In genomic region chr3:38650248-38650940, GRCh38 we compare ENCODE assay signal across 7 cellular contexts. TPM values are rescaled to one million over a fixed set of nuclear protein-coding genes. Genes with fewer than 3 reads are reported as not detected.
DNase-seq lines count a peak whose midpoint lies in the region; ATAC-seq and TF ChIP-seq lines count a peak whose summit lies in the region.

No MANE protein-coding gene starts in this region.

- H3K36me3 ChIP-seq in DND-41 (ENCODE audit: insufficient read depth, low read length): no peaks in the 10 kb centered on the region
- H3K36me3 ChIP-seq in HUES64 (ENCODE audit: insufficient read depth, low read length): no peaks in the 10 kb centered on the region

- H3K9me3 ChIP-seq in DND-41 (ENCODE audit: insufficient read depth, low read length, severe bottlenecking) (no peaks in the 10 kb centered on the region), HUES64 (ENCODE audit: insufficient read depth, low read depth, low read length) (no peaks in the 10 kb centered on the region)

- TF ChIP-seq CTCF in DND-41 (IDR thresholded peaks at IDR 0.05; ENCODE audit: borderline replicate concordance, extremely low read depth, low read length, poor library complexity, severe bottlenecking) (no peak), coronary artery (IDR thresholded peaks at IDR 0.05) (no peak)

- no peak overlapping the region for H2AFZ ChIP-seq in DND-41 (ENCODE audit: low read depth, low read length)

- peak overlapping the region; percentile 60; the same call in 1 of the 2 replicates for H3K4me2 ChIP-seq in DND-41 (ENCODE audit: insufficient read depth, low read length)

- H3K4me1 ChIP-seq in DND-41 (ENCODE audit: insufficient read depth, low read length) (peaks cover 7% of the 10 kb centered on the region), HUES64 (ENCODE audit: insufficient read depth, low read length) (no peaks in the 10 kb centered on the region)

- H3K4me3 ChIP-seq in DND-41 (ENCODE audit: low read depth in 1 of 2, low read length in 2 of 2): peak overlapping the region in 1 of 2 experiments; percentile 37; a peak in 2 of 4 replicates
- peak overlapping the region; percentile 75; the same call in 1 of the 2 replicates for H3K4me3 ChIP-seq in HUES64 (ENCODE audit: low read length)
- H3K4me3 ChIP-seq in coronary artery: peak overlapping the region; percentile 80

- no peak for ATAC-seq in DND-41 (ENCODE audit: insufficient read depth, low read depth)
- no peak for ATAC-seq in GM21737 (IDR thresholded peaks at IDR 0.05; ENCODE audit: unreplicated experiment)
- no peak for ATAC-seq in GM18517 (IDR thresholded peaks at IDR 0.05; ENCODE audit: unreplicated experiment)

- H3K9ac ChIP-seq in DND-41 (ENCODE audit: low read depth, low read length) (no peak overlapping the region), HUES64 (ENCODE audit: low read depth, low read length) (no peak overlapping the region)

- DNase-seq in DND-41 (no peak), coronary artery (ENCODE audit: low spot score) (no peak), putamen (ENCODE audit: low spot score) (peak; percentile 37), NCI-H146 treated with DMSO at 0.1 percent for 48 hours (lab: John Stamatoyannopoulos, UW; ENCODE audit: unreplicated experiment) (no peak)

- WGBS in HUES64: 78% methylated on average over 13 of the region's 13 CpGs

- peaks cover 9% of the 10 kb centered on the region; the same call in 1 of the 2 replicates for H4K20me1 ChIP-seq in DND-41 (ENCODE audit: insufficient read depth, low read length)

- H3K79me2 ChIP-seq in DND-41 (ENCODE audit: insufficient read depth, low read length): no peaks in the 10 kb centered on the region

- peaks cover 40% of the 10 kb centered on the region for H3K27me3 ChIP-seq in DND-41 (ENCODE audit: insufficient read depth, low read length, poor library complexity)
- H3K27me3 ChIP-seq in HUES64 (ENCODE audit: insufficient read depth, low read length): peaks cover 63% of the 10 kb centered on the region

- H3K27ac ChIP-seq in DND-41 (ENCODE audit: low read length): no peak overlapping the region
- no peak overlapping the region for H3K27ac ChIP-seq in HUES64 (ENCODE audit: low read depth, low read length)
- H3K27ac ChIP-seq in coronary artery: no peak overlapping the region

RNA-seq across cellular contexts. Expression of gene SCN5A, which starts 0.9 kb away (rescaled TPM):
- polyA plus RNA-seq in HUES64 (2013, experiment 1 of 2): 2.5 TPM
- 2.7 TPM for polyA plus RNA-seq in HUES64 (2013, experiment 2 of 2)
